Comparison of ENCODE assay signal across 34 cellular contexts in genomic region chrX:67346225-67346624, GRCh38.
"Had no signal": no experiment of that assay in that cellular context is flagged by ENCODE, and none has a peak within 500 bp of the region (broad histone marks: within the 10 kb centered on the region; RNA-seq: fewer than 3 reads in every experiment).

No MANE protein-coding gene starts in this region.

- H3K4me2 ChIP-seq: KMS-11 had no signal

- H3K4me3 ChIP-seq: MG63 had no signal

- H3K9ac ChIP-seq: KMS-11 had no signal

- DNase-seq: Karpas-422, Kasumi-1, MG63, MM.1S, MV-4-11, NCI-H1048, NCI-H1092, NCI-H1092 treated with DMSO at 0.1 percent for 48 hours, NCI-H1105, NCI-H1105 treated with DMSO at 0.1 percent for 48 hours, NCI-H1417 treated with DMSO at 0.1 percent for 48 hours, NCI-H1436, NCI-H1436 treated with DMSO at 0.1 percent for 48 hours, NCI-H146, NCI-H1694, NCI-H1694 treated with DMSO at 0.1 percent for 48 hours, NCI-H187, NCI-H187 treated with DMSO at 0.1 percent for 48 hours, NCI-H1930, NCI-H2029, NCI-H2029 treated with DMSO at 0.1 percent for 48 hours, NCI-H2081, NCI-H2081 treated with DMSO at 0.1 percent for 48 hours, NCI-H2107, NCI-H2171, NCI-H2171 treated with DMSO at 0.1 percent for 48 hours, NCI-H2227 treated with DMSO at 0.1 percent for 48 hours, NCI-H226, NCI-H345, NCI-H446, NCI-H446 treated with DMSO at 0.1 percent for 48 hours, NCI-H510A, NCI-H510A treated with DMSO at 0.1 percent for 48 hours had no signal

- H3K27me3 ChIP-seq: MG63 had no signal

- H3K9me3 ChIP-seq: MG63 had no signal

- H3K36me3 ChIP-seq: MG63 had no signal

- H3K27ac ChIP-seq: KMS-11 had no signal
